ENCODE assay signal across 24 cellular contexts in the genomic region with DNA sequence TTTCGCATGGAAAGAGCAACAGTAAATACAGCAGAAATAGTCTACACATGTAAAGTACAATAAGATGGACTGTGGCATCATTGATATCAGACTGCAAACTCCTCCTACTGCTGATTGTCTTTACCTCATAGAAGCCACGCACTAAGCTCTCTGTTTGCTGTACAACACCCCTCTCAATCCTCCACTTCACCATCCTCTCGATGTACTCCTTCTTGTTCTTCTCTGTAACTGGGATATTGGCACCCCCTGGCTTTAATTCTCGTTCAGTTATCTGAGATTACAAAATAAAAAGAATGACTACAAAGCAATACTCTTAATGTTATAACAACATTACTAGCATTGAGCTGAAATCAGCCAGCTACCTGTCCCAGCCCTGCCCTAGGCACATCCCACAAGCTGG. TPM values are rescaled to one million over a fixed set of nuclear protein-coding genes. Genes with fewer than 3 reads are reported as not detected.
DNase-seq lines count a peak whose midpoint lies in the region; ATAC-seq, FAIRE-seq and TF ChIP-seq lines count a peak whose summit lies in the region.
"Had no signal": no experiment of that assay in that cellular context is flagged by ENCODE, and none has a peak within 500 bp of the region (broad histone marks: within the 10 kb centered on the region; RNA-seq: fewer than 3 reads in every experiment).

No MANE protein-coding gene starts in this region.

- FAIRE-seq in RCC 7860 (lab: Jason Lieb, UNC) = no peak
- FAIRE-seq: colon, K562, kidney had no signal

- TF ChIP-seq CTCF in left lung (IDR thresholded peaks at IDR 0.05) = no peak
- no peak for TF ChIP-seq CTCF in gastrocnemius medialis (IDR thresholded peaks at IDR 0.05 in 4 of 5, conservative IDR thresholded peaks at IDR 0.05 in 1 of 5)

- H3K4me1 Mint-ChIP-seq in CD4-positive, CD25-positive, alpha-beta regulatory T cell = peaks cover 46 to 73% (median 48%) of the 10 kb centered on the region in 4 donors
- peaks cover 35 to 72% (median 55%) of the 10 kb centered on the region in 4 donors for H3K4me1 Mint-ChIP-seq in CD4-positive, alpha-beta memory T cell
- peaks cover 77 to 82% (median 77%) of the 10 kb centered on the region in 3 donors for H3K4me1 Mint-ChIP-seq in T-cell

- ATAC-seq in CD4-positive, CD25-positive, alpha-beta regulatory T cell (ENCODE audit: low read depth in 2 of 2) = peak; percentile 80
- ATAC-seq in T-cell (replicated peaks in 1 of 4) = peak; percentile 74 to 98 (median 86)
- peak; percentile 90 for ATAC-seq in left lung
- ATAC-seq in gastrocnemius medialis = no peak
- ATAC-seq: HCT116, K562, PC-3 had no signal

- H3K27me3 Mint-ChIP-seq in CD4-positive, CD25-positive, alpha-beta regulatory T cell = no peaks in the 10 kb centered on the region
- no peaks in the 10 kb centered on the region for H3K27me3 Mint-ChIP-seq in CD4-positive, alpha-beta memory T cell
- H3K27me3 Mint-ChIP-seq in T-cell = no peaks in the 10 kb centered on the region

- H3K27ac ChIP-seq in CD4-positive, CD25-positive, alpha-beta regulatory T cell (ENCODE audit: insufficient read depth, low read length, poor library complexity, severe bottlenecking) = no peak overlapping the region
- no peak overlapping the region for H3K27ac ChIP-seq in CD4-positive, alpha-beta memory T cell (ENCODE audit: low read depth, low read length)
- H3K27ac ChIP-seq in left lung (no peak overlapping the region), gastrocnemius medialis (no peak overlapping the region)
- H3K27ac ChIP-seq: brain microvascular endothelial cell, skin epidermis, stomach, tibial nerve had no signal

- no peaks in the 10 kb centered on the region for H3K36me3 Mint-ChIP-seq in CD4-positive, CD25-positive, alpha-beta regulatory T cell
- H3K36me3 Mint-ChIP-seq in CD4-positive, alpha-beta memory T cell = no peaks in the 10 kb centered on the region
- no peaks in the 10 kb centered on the region for H3K36me3 Mint-ChIP-seq in T-cell

- H3K36me3 ChIP-seq in CD4-positive, CD25-positive, alpha-beta regulatory T cell (ENCODE audit: control insufficient read depth, insufficient read depth, low read length) = no peaks in the 10 kb centered on the region
- H3K36me3 ChIP-seq in CD4-positive, alpha-beta memory T cell (ENCODE audit: insufficient read depth, low read length) = no peaks in the 10 kb centered on the region
- H3K36me3 ChIP-seq in left lung (peaks cover 0 to 8% of the 10 kb centered on the region in 2 donors), gastrocnemius medialis (no peaks in the 10 kb centered on the region)
- H3K36me3 ChIP-seq: brain microvascular endothelial cell, stomach had no signal

- in situ Hi-C loops in gastrocnemius medialis (cut with MboI; ENCODE audit: low sequenced_read_pairs in 4 of 4) = no loop called here

- H3K9me3 ChIP-seq in CD4-positive, CD25-positive, alpha-beta regulatory T cell (ENCODE audit: control insufficient read depth in 2 of 2, low read length in 2 of 2) = no peaks in the 10 kb centered on the region
- H3K9me3 ChIP-seq in CD4-positive, alpha-beta memory T cell (ENCODE audit: control insufficient read depth in 1 of 2, low read length in 2 of 2) = no peaks in the 10 kb centered on the region
- H3K9me3 ChIP-seq in left lung (no peaks in the 10 kb centered on the region), gastrocnemius medialis (no peaks in the 10 kb centered on the region)
- H3K9me3 ChIP-seq: stomach, tibial nerve had no signal

- H3K4me3 ChIP-seq in CD4-positive, CD25-positive, alpha-beta regulatory T cell (ENCODE audit: low read depth, low read length) = peak overlapping the region; percentile 11
- no peak overlapping the region for H3K4me3 ChIP-seq in CD4-positive, alpha-beta memory T cell (ENCODE audit: low read length in 2 of 2)
- H3K4me3 ChIP-seq in left lung (no peak overlapping the region), gastrocnemius medialis (no peak overlapping the region)
- H3K4me3 ChIP-seq: K562, skin epidermis, stomach, tibial nerve had no signal

- H3K27me3 ChIP-seq in CD4-positive, CD25-positive, alpha-beta regulatory T cell (ENCODE audit: control insufficient read depth, insufficient read depth, low read length) = no peaks in the 10 kb centered on the region
- H3K27me3 ChIP-seq in CD4-positive, alpha-beta memory T cell (ENCODE audit: insufficient read depth, low read length) = no peaks in the 10 kb centered on the region
- no peaks in the 10 kb centered on the region for H3K27me3 ChIP-seq in left lung
- no peaks in the 10 kb centered on the region for H3K27me3 ChIP-seq in gastrocnemius medialis
- H3K27me3 ChIP-seq: brain microvascular endothelial cell, stomach, tibial nerve had no signal

- peak overlapping the region in 2 of 3 donors; percentile 30 to 75 for H3K27ac Mint-ChIP-seq in CD4-positive, CD25-positive, alpha-beta regulatory T cell
- H3K27ac Mint-ChIP-seq in CD4-positive, alpha-beta memory T cell = peak overlapping the region in 6 of 7 donors; percentile 1 to 76 (median 58)
- H3K27ac Mint-ChIP-seq in T-cell = peak overlapping the region; percentile 65 to 86

- H3K9me3 Mint-ChIP-seq in CD4-positive, CD25-positive, alpha-beta regulatory T cell = no peaks in the 10 kb centered on the region
- peaks cover 0 to 3% (median 0%) of the 10 kb centered on the region in 8 donors for H3K9me3 Mint-ChIP-seq in CD4-positive, alpha-beta memory T cell
- H3K9me3 Mint-ChIP-seq in T-cell = no peaks in the 10 kb centered on the region

- peaks cover 30% of the 10 kb centered on the region for H3K4me1 ChIP-seq in CD4-positive, CD25-positive, alpha-beta regulatory T cell (ENCODE audit: control insufficient read depth, insufficient read depth, low read length, poor library complexity, severe bottlenecking)
- peaks cover 48% of the 10 kb centered on the region for H3K4me1 ChIP-seq in CD4-positive, alpha-beta memory T cell (ENCODE audit: insufficient read depth, low read length)
- H3K4me1 ChIP-seq in left lung (no peaks in the 10 kb centered on the region), gastrocnemius medialis (no peaks in the 10 kb centered on the region)
- H3K4me1 ChIP-seq: stomach, tibial nerve had no signal

- H3K4me3 Mint-ChIP-seq in CD4-positive, CD25-positive, alpha-beta regulatory T cell = peak overlapping the region in 3 of 4 donors; percentile 6 to 52 (median 17)
- peak overlapping the region in 4 of 8 donors; percentile 46 to 60 (median 54) for H3K4me3 Mint-ChIP-seq in CD4-positive, alpha-beta memory T cell
- H3K4me3 Mint-ChIP-seq in T-cell = peak overlapping the region in 1 of 3 donors; percentile 30

- intact Hi-C loops in CD4-positive, alpha-beta memory T cell (cut with micrococcal nuclease) = loop anchor here (1.0 kb wide), 4 partner anchors 50 to 142 kb away; no protein-coding TSS in a partner anchor
- intact Hi-C loops in left lung (cut with DNase I) (no loop called here), gastrocnemius medialis (cut with DNase I; ENCODE audit: low total_unique reads) (no loop called here)

- peak in 2 of 3 donors; percentile 53 to 65 for DNase-seq in CD4-positive, CD25-positive, alpha-beta regulatory T cell
- DNase-seq in CD4-positive, alpha-beta memory T cell = peak in 4 of 5 donors; percentile 50 to 56 (median 52)
- DNase-seq in T-cell (peak in 15 of 34 experiments; percentile 2 to 50 (median 25)), left lung (no peak), gastrocnemius medialis (no peak), RCC 7860 (ENCODE audit: low spot score) (no peak), SKM-1 (lab: John Stamatoyannopoulos, UW; ENCODE audit: unreplicated experiment) (no peak)
- DNase-seq: activated CD4-positive, alpha-beta T cell treated with anti-CD3 and anti-CD28 coated beads, Interleukin-2, amount 50 U/mL, for 1 hour; brain microvascular endothelial cell; GF-D8; kidney; MM.1S; NCI-H1436 treated with DMSO at 0.1 percent for 48 hours; NCI-H2171; NCI-H774; nucleus accumbens; PC-3; stimulated activated CD4-positive, alpha-beta T cell treated with anti-CD3 and anti-CD28 coated beads, Interleukin-1b, Interleukin-23, amount 100 ng/mL, for 48 hours; stomach had no signal

- POLR2A ChIA-PET in CD4-positive, alpha-beta memory T cell (lab: Charles Lee; ENCODE audit: partially characterized antibody) = interaction anchor here (0.9 to 5.4 kb wide), 22 partner anchors 9 to 142 kb away, joined by 3 to 62 read pairs (median 8); a partner anchor contains a TSS
- POLR2A ChIA-PET in T-cell (lab: Charles Lee) = interaction anchor here (0.6 to 1.5 kb wide), 17 partner anchors 9 to 825 kb away, joined by 3 to 12 read pairs (median 3); no protein-coding TSS in a partner anchor

- no peak for TF ChIP-seq POLR2A in gastrocnemius medialis (IDR thresholded peaks at IDR 0.05)

- CTCF ChIA-PET in CD4-positive, alpha-beta memory T cell (lab: Charles Lee; ENCODE audit: partially characterized antibody) = interaction anchor here (0.8 to 8.1 kb wide), 37 partner anchors 8 to 233 kb away, joined by 3 to 129 read pairs (median 8); a partner anchor contains a TSS
- CTCF ChIA-PET in T-cell (lab: Charles Lee) = interaction anchor here (0.5 to 4.0 kb wide), 35 partner anchors 8 to 233 kb away, joined by 3 to 34 read pairs (median 5); a partner anchor contains a TSS

RNA-seq across cellular contexts. Expression of a gene that starts 49.3 kb away (rescaled TPM):
- total RNA-seq in CD4-positive, CD25-positive, alpha-beta regulatory T cell = 542 TPM
- polyA plus RNA-seq in CD4-positive, CD25-positive, alpha-beta regulatory T cell = 100 to 1,000 TPM in 2 of 4 donors, 10 to 100 TPM in 2; 97.1 to 116 (median 106) TPM
- 100 to 1,000 TPM; 234 to 243 TPM for total RNA-seq in CD4-positive, alpha-beta memory T cell
- 10 to 100 TPM; 79.7 to 93.1 TPM for polyA plus RNA-seq in CD4-positive, alpha-beta memory T cell
- 100 to 1,000 TPM; 218 to 478 (median 248) TPM for total RNA-seq in T-cell
- total RNA-seq in left lung = 10 to 100 TPM; 40.6 to 59.2 TPM
- total RNA-seq in gastrocnemius medialis = 10 to 100 TPM in 1 of 4 donors, 1 to 10 TPM in 3; 4.4 to 11.5 (median 8.8) TPM

Comparison
In these comparisons a context has a peak if more than half of its experiments do, and no peak if none do; other contexts are left out.
1. ATAC-seq: peak in CD4-positive, CD25-positive, alpha-beta regulatory T cell (2 of 2), T-cell (4 of 4) and left lung (single experiment); none in gastrocnemius medialis (0 of 2).
2. DNase-seq: peak in CD4-positive, CD25-positive, alpha-beta regulatory T cell (2 of 3) and CD4-positive, alpha-beta memory T cell (4 of 5); none in left lung (0 of 2), gastrocnemius medialis (0 of 2), RCC 7860 (single experiment) and SKM-1 (single experiment).
3. Peak in every context shown above with its lines, with median percentiles within 50 percentile points of each other: H3K27ac Mint-ChIP-seq.